Comparison of ENCODE assay signal across 8 cellular contexts in genomic region chr14:20684662-20685456, GRCh38.
DNase-seq lines count a peak whose midpoint lies in the region; ATAC-seq lines count a peak whose summit lies in the region.

No MANE protein-coding gene starts in this region.

- DNase-seq in DMS114 treated with DMSO at 0.1 percent for 48 hours (lab: John Stamatoyannopoulos, UW; ENCODE audit: unreplicated experiment) (peak; percentile 42), MV-4-11 (lab: John Stamatoyannopoulos, UW) (peak; percentile 33), DMS53 (lab: John Stamatoyannopoulos, UW) (no peak), NCI-H2107 treated with DMSO at 0.1 percent for 48 hours (lab: John Stamatoyannopoulos, UW; ENCODE audit: unreplicated experiment) (no peak)

- ATAC-seq in HG02678 (IDR thresholded peaks at IDR 0.05; ENCODE audit: unreplicated experiment), result no peak
- no peak for ATAC-seq in GM19023 (IDR thresholded peaks at IDR 0.05; ENCODE audit: unreplicated experiment)

- H3K9me3 ChIP-seq in endocrine pancreas (ENCODE audit: control insufficient read depth, low read length) (no peaks in the 10 kb centered on the region), muscle layer of colon (ENCODE audit: low read length) (no peaks in the 10 kb centered on the region)

- H3K9ac ChIP-seq in endocrine pancreas (ENCODE audit: control insufficient read depth, insufficient read depth, low read length) (peak overlapping the region; percentile 54), muscle layer of colon (ENCODE audit: low read length) (peak overlapping the region; percentile 97)

- no peaks in the 10 kb centered on the region for H3K27me3 ChIP-seq in endocrine pancreas (ENCODE audit: control insufficient read depth, insufficient read depth, low read length)
- H3K27me3 ChIP-seq in muscle layer of colon (ENCODE audit: control insufficient read depth in 1 of 2, insufficient read depth in 2 of 2, low read length in 2 of 2), result no peaks in the 10 kb centered on the region

- peak overlapping the region; percentile 99 for H3K27ac ChIP-seq in muscle layer of colon (ENCODE audit: low read depth, low read length)

- H3K36me3 ChIP-seq in endocrine pancreas (ENCODE audit: control insufficient read depth, insufficient read depth, low read length) (no peaks in the 10 kb centered on the region), muscle layer of colon (ENCODE audit: insufficient read depth, low read length) (no peaks in the 10 kb centered on the region)

- H3K4me3 ChIP-seq in endocrine pancreas (ENCODE audit: control insufficient read depth, insufficient read depth, low read length) (peak overlapping the region; percentile 40), muscle layer of colon (ENCODE audit: low read depth in 1 of 2, low read length in 2 of 2) (peak overlapping the region; percentile 75 to 88)

- H3K4me1 ChIP-seq in endocrine pancreas (ENCODE audit: control insufficient read depth, insufficient read depth, low read length) (peaks cover 9% of the 10 kb centered on the region), muscle layer of colon (ENCODE audit: insufficient read depth, low read length) (peaks cover 46% of the 10 kb centered on the region)

Comparison
In these comparisons a context has a peak if more than half of its experiments do, and no peak if none do; other contexts are left out.
1. DNase-seq: peak in DMS114 treated with DMSO at 0.1 percent for 48 hours (single experiment) and MV-4-11 (single experiment); none in DMS53 (single experiment) and NCI-H2107 treated with DMSO at 0.1 percent for 48 hours (single experiment).